9 cellular contexts compared by ENCODE assay signal in the genomic region with DNA sequence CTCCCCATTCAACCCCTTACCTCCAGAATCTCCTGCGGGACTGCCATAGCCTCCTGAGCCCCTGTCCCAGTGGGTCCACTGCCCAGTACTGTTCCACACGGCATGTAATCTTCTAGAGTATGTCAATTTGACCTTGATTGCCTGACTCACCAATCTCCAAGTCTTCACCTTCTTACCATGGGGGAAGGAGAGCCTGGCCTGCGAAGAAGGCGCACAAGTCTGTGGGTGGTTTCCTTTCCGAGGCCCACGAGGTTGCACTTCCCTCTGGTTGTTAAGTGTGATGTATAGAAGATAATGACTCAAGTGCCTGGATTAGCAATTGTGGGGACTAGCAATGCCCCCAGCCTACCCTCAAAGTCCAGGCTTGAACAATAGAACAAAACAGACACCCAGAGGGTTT. TPM values are rescaled to one million over a fixed set of nuclear protein-coding genes. Genes with fewer than 3 reads are reported as not detected.
DNase-seq lines count a peak whose midpoint lies in the region; ATAC-seq and TF ChIP-seq lines count a peak whose summit lies in the region.
"Had no signal": no experiment of that assay in that cellular context is flagged by ENCODE, and none has a peak within 500 bp of the region (broad histone marks: within the 10 kb centered on the region; RNA-seq: fewer than 3 reads in every experiment).

No MANE protein-coding gene starts in this region.

- H3K4me1 ChIP-seq in SK-N-SH (ENCODE audit: control insufficient read depth in 1 of 2, insufficient read depth in 2 of 2, low read depth in 1 of 2, low read length in 1 of 2) (peaks cover 9 to 25% of the 10 kb centered on the region in 2 experiments; a peak in 3 of 4 replicates), body of pancreas (peaks cover 12% of the 10 kb centered on the region), subcutaneous abdominal adipose tissue (ENCODE audit: control insufficient read depth in 5 of 5, insufficient read depth in 5 of 5, low read length in 5 of 5) (peaks cover 0 to 15% (median 4%) of the 10 kb centered on the region in 5 donors), SJCRH30 (peaks cover 6% of the 10 kb centered on the region; the same call in 1 of the 2 replicates)

- H3K9me2 ChIP-seq in SK-N-SH, result no peaks in the 10 kb centered on the region

- CTCF ChIA-PET in SK-N-SH (lab: Yijun Ruan, JAX), result no interaction called here

- H2AFZ ChIP-seq in SK-N-SH (ENCODE audit: low read depth), result peak overlapping the region; percentile 80; the same call in 1 of the 2 replicates

- intact Hi-C loops in body of pancreas (cut with DNase I), result no loop called here

- no peak for TF ChIP-seq POLR2A in body of pancreas (IDR thresholded peaks at IDR 0.05)

- TF ChIP-seq CTCF in SK-N-SH (IDR thresholded peaks at IDR 0.05), result no peak
- TF ChIP-seq CTCF in body of pancreas (IDR thresholded peaks at IDR 0.05), result no peak

- no peaks in the 10 kb centered on the region for H4K20me1 ChIP-seq in SK-N-SH (ENCODE audit: insufficient read depth)

- no peaks in the 10 kb centered on the region for H3K9me3 ChIP-seq in SK-N-SH
- H3K9me3 ChIP-seq in body of pancreas, result no peaks in the 10 kb centered on the region
- no peaks in the 10 kb centered on the region for H3K9me3 ChIP-seq in subcutaneous abdominal adipose tissue (ENCODE audit: control insufficient read depth in 5 of 5, low read length in 5 of 5)
- H3K9me3 ChIP-seq in SJCRH30 (replicated peaks), result no peaks in the 10 kb centered on the region

- H3K36me3 ChIP-seq in SK-N-SH (replicated peaks in 1 of 2; ENCODE audit: control insufficient read depth in 1 of 2, insufficient read depth in 2 of 2, low read length in 1 of 2), result no peaks in the 10 kb centered on the region
- H3K36me3 ChIP-seq in body of pancreas (replicated peaks in 1 of 2; ENCODE audit: insufficient read depth in 1 of 2, low read depth in 2 of 2), result no peaks in the 10 kb centered on the region
- H3K36me3 ChIP-seq in subcutaneous abdominal adipose tissue (ENCODE audit: control insufficient read depth in 5 of 5, insufficient read depth in 5 of 5, low read length in 5 of 5), result no peaks in the 10 kb centered on the region
- no peaks in the 10 kb centered on the region for H3K36me3 ChIP-seq in SJCRH30

- no peaks in the 10 kb centered on the region for H3K27me3 ChIP-seq in SK-N-SH (ENCODE audit: insufficient read depth)
- H3K27me3 ChIP-seq in body of pancreas, result no peaks in the 10 kb centered on the region
- H3K27me3 ChIP-seq in subcutaneous abdominal adipose tissue (ENCODE audit: control insufficient read depth in 5 of 5, insufficient read depth in 4 of 5, low read length in 5 of 5), result peaks cover 0 to 11% (median 1%) of the 10 kb centered on the region in 5 donors
- H3K27me3 ChIP-seq in SJCRH30, result no peaks in the 10 kb centered on the region

- WGBS in SK-N-SH (ENCODE audit: low lambda C conversion rate), result 88% methylated on average over 6 of the region's 6 CpGs
- WGBS in body of pancreas, 2 donors, result 62 to 71% methylated on average over 6 of the region's 6 CpGs

- H3F3A ChIP-seq in SK-N-SH (replicated peaks; ENCODE audit: insufficient read depth), result no peaks in the 10 kb centered on the region

- H3K79me2 ChIP-seq in SK-N-SH (ENCODE audit: insufficient read depth), result no peaks in the 10 kb centered on the region

- TF ChIP-seq RAD21 in SK-N-SH (IDR thresholded peaks at IDR 0.05; ENCODE audit: low read length), result no peak

- no peak for DNase-seq in SK-N-SH
- DNase-seq in body of pancreas, result no peak
- DNase-seq in epidermal melanocyte (ENCODE audit: insufficient read length, low spot score), result no peak
- no peak for DNase-seq in SJCRH30
- DNase-seq: naive B cell had no signal

- H3K4me3 ChIP-seq in SK-N-SH (ENCODE audit: low read depth in 2 of 2, low read length in 1 of 2), result no peak overlapping the region
- H3K4me3 ChIP-seq in body of pancreas, result no peak overlapping the region
- H3K4me3 ChIP-seq in subcutaneous abdominal adipose tissue (ENCODE audit: low read depth in 1 of 5, low read length in 5 of 5), result no peak overlapping the region
- no peak overlapping the region for H3K4me3 ChIP-seq in SJCRH30

- no peak for TF ChIP-seq EP300 in SK-N-SH (IDR thresholded peaks at IDR 0.05; ENCODE audit: borderline replicate concordance in 1 of 2, low read depth in 1 of 2, low read length in 1 of 2)

- H3K4me2 ChIP-seq in SK-N-SH, result peak overlapping the region; percentile 51

- H3K9ac ChIP-seq in SK-N-SH, result peak overlapping the region; percentile 65; the same call in 1 of the 2 replicates
- peak overlapping the region in 1 of 5 donors; percentile 17 for H3K9ac ChIP-seq in subcutaneous abdominal adipose tissue (ENCODE audit: low read length in 5 of 5)

- ATAC-seq in SK-N-SH treated with all-trans-retinoic acid at 6 μM for 48 hours, result no peak
- ATAC-seq in HG03108 (IDR thresholded peaks at IDR 0.05; ENCODE audit: unreplicated experiment), result peak; percentile 66
- no peak for ATAC-seq in body of pancreas
- no peak for ATAC-seq in HG03139 (IDR thresholded peaks at IDR 0.05; ENCODE audit: unreplicated experiment)

- H3K27ac ChIP-seq in SK-N-SH (ENCODE audit: low read depth in 2 of 2, low read length in 1 of 2), result peak overlapping the region; percentile 62 to 90
- H3K27ac ChIP-seq in body of pancreas, result peak overlapping the region; percentile 56 to 79 (median 66)
- H3K27ac ChIP-seq in subcutaneous abdominal adipose tissue (ENCODE audit: low read depth, low read length), result peak overlapping the region; percentile 75
- H3K27ac ChIP-seq in SJCRH30, result no peak overlapping the region

- POLR2A ChIA-PET in SK-N-SH (lab: Yijun Ruan, JAX), result no interaction called here

TF ChIP-seq in SK-N-SH, 30 proteins besides CTCF, POLR2A, EP300 and RAD21 (continues in another document):
- no peak for TF ChIP-seq IRF3 (IDR thresholded peaks at IDR 0.05; ENCODE audit: low read depth, low read length)
- no peak for TF ChIP-seq NFIC (IDR thresholded peaks at IDR 0.05; ENCODE audit: borderline replicate concordance)
- no peak for TF ChIP-seq GABPA (IDR thresholded peaks at IDR 0.05; ENCODE audit: low read depth)
- no peak for TF ChIP-seq FOSL2 (IDR thresholded peaks at IDR 0.05; ENCODE audit: borderline replicate concordance, low read depth)
- no peak for TF ChIP-seq TAF1 (IDR thresholded peaks at IDR 0.05; ENCODE audit: borderline replicate concordance, low read depth, low read length)
- TF ChIP-seq SIN3A (IDR thresholded peaks at IDR 0.05; ENCODE audit: borderline replicate concordance, low read depth, low read length), result no peak
- TF ChIP-seq, protein P1, sequence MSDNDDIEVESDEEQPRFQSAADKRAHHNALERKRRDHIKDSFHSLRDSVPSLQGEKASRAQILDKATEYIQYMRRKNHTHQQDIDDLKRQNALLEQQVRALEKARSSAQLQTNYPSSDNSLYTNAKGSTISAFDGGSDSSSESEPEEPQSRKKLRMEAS (IDR thresholded peaks at IDR 0.05; ENCODE audit: low read depth), result no peak
- no peak for TF ChIP-seq RCOR1 (IDR thresholded peaks at IDR 0.05; ENCODE audit: low read length)
- TF ChIP-seq JUND (IDR thresholded peaks at IDR 0.05), result no peak
- no peak for TF ChIP-seq POLR2AphosphoS5 (IDR thresholded peaks at IDR 0.05; ENCODE audit: low read depth, low read length)

TF ChIP-seq in SK-N-SH treated with all-trans-retinoic acid at 6 μM for 48 hours, 23 proteins besides CTCF, POLR2A, EP300 and RAD21:
- TF ChIP-seq ZFP30 (CRISPR knock-in tag; IDR thresholded peaks at IDR 0.05), result no peak
- TF ChIP-seq CREB5 (CRISPR knock-in tag; IDR thresholded peaks at IDR 0.05; ENCODE audit: low read depth), result no peak

RNA-seq across cellular contexts. Expression of gene TENT4A, which starts 8.1 kb away (rescaled TPM):
- polyA plus RNA-seq in SK-N-SH (2012; rRNA removed), result 5.2 and 6.0 TPM in 2 replicates
- 4.2 and 4.5 TPM in 2 replicates for polyA plus RNA-seq in SK-N-SH (2012; cell fraction: cytosol; rRNA removed)
- 40.7 and 44.6 TPM in 2 replicates for polyA plus RNA-seq in SK-N-SH (2012; cell fraction: nucleus; rRNA removed)
- total RNA-seq in body of pancreas, result 10 to 100 TPM; 11.9 to 27.7 TPM
- total RNA-seq in SJCRH30 (2014; rRNA removed; shearing (Covaris generic)), result 21.5 and 21.6 TPM in 2 replicates
